In genomic region chr13:80132741-80133601, GRCh38 we compare ENCODE assay signal across 8 cellular contexts.
DNase-seq lines count a peak whose midpoint lies in the region; ATAC-seq and TF ChIP-seq lines count a peak whose summit lies in the region.

No MANE protein-coding gene starts in this region.

- no peaks in the 10 kb centered on the region for H3K27me3 ChIP-seq in adrenal gland
- H3K27me3 ChIP-seq in left ventricle myocardium inferior (ENCODE audit: low read depth) = no peaks in the 10 kb centered on the region

- TF ChIP-seq CTCF in adrenal gland (IDR thresholded peaks at IDR 0.05) (no peak), left ventricle myocardium inferior (IDR thresholded peaks at IDR 0.05; ENCODE audit: borderline replicate concordance) (no peak)

- DNase-seq in H4 (ENCODE audit: low spot score) (peak; percentile 18), adrenal gland (peak; percentile 20 to 71 (median 53)), left ventricle myocardium inferior (peak; percentile 47), pulmonary artery endothelial cell (ENCODE audit: low read depth, low spot score) (peak; percentile 30), NCI-H1092 treated with DMSO at 0.1 percent for 48 hours (lab: John Stamatoyannopoulos, UW) (no peak)
- no peak for DNase-seq in activated CD8-positive, alpha-beta memory T cell treated with anti-CD3 and anti-CD28 coated beads, Interleukin-2, amount 50 U/mL, for 4 hours
- DNase-seq in stimulated activated CD4-positive, alpha-beta T cell treated with anti-CD3 and anti-CD28 coated beads, Interleukin-4, amount 100 ng/mL, for 4 hours = no peak

- intact Hi-C loops in adrenal gland (cut with DNase I) (no loop called here), left ventricle myocardium inferior (cut with micrococcal nuclease) (loop anchor here (10.0 kb wide), 1 partner anchor 202 kb away; no protein-coding TSS in a partner anchor)

- peak in 1 of 2 donors; percentile 28 for TF ChIP-seq POLR2A in adrenal gland (IDR thresholded peaks at IDR 0.05)

- no peaks in the 10 kb centered on the region for H3K36me3 ChIP-seq in adrenal gland (replicated peaks in 1 of 2)
- H3K36me3 ChIP-seq in left ventricle myocardium inferior = no peaks in the 10 kb centered on the region

- H3K9me3 ChIP-seq in adrenal gland (replicated peaks in 1 of 3) (no peaks in the 10 kb centered on the region), left ventricle myocardium inferior (replicated peaks) (no peaks in the 10 kb centered on the region)

- H3K4me3 ChIP-seq in adrenal gland = peak overlapping the region in 1 of 4 donors; percentile 10
- peak overlapping the region; percentile 58 for H3K4me3 ChIP-seq in left ventricle myocardium inferior

- H3K27ac ChIP-seq in adrenal gland = peak overlapping the region in 4 of 5 donors; percentile 0 to 82 (median 50)
- H3K27ac ChIP-seq in left ventricle myocardium inferior (replicated peaks) = peak overlapping the region; percentile 93

- WGBS in adrenal gland, 4 donors = 8 to 17% (median 10%) methylated on average over 11 of the region's 11 CpGs

- H3K4me1 ChIP-seq in adrenal gland (replicated peaks in 1 of 2) (peaks cover 18 to 23% of the 10 kb centered on the region in 2 donors), left ventricle myocardium inferior (peaks cover 42% of the 10 kb centered on the region)

- no peak for ATAC-seq in HG03159 (IDR thresholded peaks at IDR 0.05; ENCODE audit: unreplicated experiment)

Comparison
In these comparisons a context has a peak if more than half of its experiments do, and no peak if none do; other contexts are left out.
1. DNase-seq: peak in H4 (single experiment), adrenal gland (7 of 7), left ventricle myocardium inferior (single experiment) and pulmonary artery endothelial cell (single experiment); none in activated CD8-positive, alpha-beta memory T cell treated with anti-CD3 and anti-CD28 coated beads, Interleukin-2, amount 50 U/mL, for 4 hours (single experiment), stimulated activated CD4-positive, alpha-beta T cell treated with anti-CD3 and anti-CD28 coated beads, Interleukin-4, amount 100 ng/mL, for 4 hours (0 of 2) and NCI-H1092 treated with DMSO at 0.1 percent for 48 hours (single experiment).